Comparison of ENCODE assay signal across 13 cellular contexts in genomic region chr3:139355502-139355901, GRCh38. TPM values are rescaled to one million over a fixed set of nuclear protein-coding genes. Genes with fewer than 3 reads are reported as not detected.
DNase-seq lines count a peak whose midpoint lies in the region; ATAC-seq and TF ChIP-seq lines count a peak whose summit lies in the region.
"Had no signal": no experiment of that assay in that cellular context is flagged by ENCODE, and none has a peak within 500 bp of the region (broad histone marks: within the 10 kb centered on the region; RNA-seq: fewer than 3 reads in every experiment).

No MANE protein-coding gene starts in this region.

- H3K4me1 ChIP-seq in body of pancreas, result peaks cover 27% of the 10 kb centered on the region
- peaks cover 0 to 5% (median 0%) of the 10 kb centered on the region in 5 donors for H3K4me1 ChIP-seq in subcutaneous abdominal adipose tissue (ENCODE audit: control insufficient read depth in 5 of 5, insufficient read depth in 5 of 5, low read length in 5 of 5)
- H3K4me1 ChIP-seq in aorta (ENCODE audit: control insufficient read depth in 1 of 2, insufficient read depth in 2 of 2, low read length in 2 of 2), result no peaks in the 10 kb centered on the region

- ATAC-seq in body of pancreas, result no peak
- ATAC-seq in HG02884 (IDR thresholded peaks at IDR 0.05; ENCODE audit: unreplicated experiment), result no peak
- no peak for ATAC-seq in aorta (ENCODE audit: low FRiP score)
- ATAC-seq: activated CD8-positive, alpha-beta memory T cell treated with anti-CD3 and anti-CD28 coated beads, Interleukin-2, amount 10 ng/mL, durations not matched to agents 7 days and 5 days had no signal

- DNase-seq in NCI-H524 (lab: John Stamatoyannopoulos, UW), result peak; percentile 25 to 60
- no peak for DNase-seq in NCI-H524 treated with DMSO at 0.1 percent for 48 hours (lab: John Stamatoyannopoulos, UW)
- DNase-seq in body of pancreas, result peak in 3 of 4 donors; percentile 26 to 37 (median 32)
- DNase-seq in iris pigment epithelial cell (ENCODE audit: low read depth), result peak; percentile 41
- DNase-seq in aorta, result no peak
- DNase-seq in activated effector memory CD4-positive, alpha-beta T cell treated with Interleukin-2 at 50 U/mL for 16 hours, result no peak
- DNase-seq: 8988T; activated CD8-positive, alpha-beta memory T cell treated with anti-CD3 and anti-CD28 coated beads, Interleukin-2, amount 10 ng/mL, durations not matched to agents 7 days and 5 days; DMS79 treated with DMSO at 0.1 percent for 48 hours; kidney; NCI-H2171 had no signal

- H3K27me3 ChIP-seq in body of pancreas, result no peaks in the 10 kb centered on the region
- H3K27me3 ChIP-seq in subcutaneous abdominal adipose tissue (ENCODE audit: control insufficient read depth in 5 of 5, insufficient read depth in 4 of 5, low read length in 5 of 5), result no peaks in the 10 kb centered on the region
- no peaks in the 10 kb centered on the region for H3K27me3 ChIP-seq in aorta (ENCODE audit: control insufficient read depth in 1 of 2, insufficient read depth in 2 of 2, low read length in 1 of 2)

- no peak for TF ChIP-seq POLR2A in body of pancreas (IDR thresholded peaks at IDR 0.05)

- H3K9me3 ChIP-seq in body of pancreas (no peaks in the 10 kb centered on the region), subcutaneous abdominal adipose tissue (ENCODE audit: control insufficient read depth in 5 of 5, low read length in 5 of 5) (no peaks in the 10 kb centered on the region), aorta (ENCODE audit: control insufficient read depth, low read length) (no peaks in the 10 kb centered on the region)

- H3K4me3 ChIP-seq in body of pancreas, result no peak overlapping the region
- no peak overlapping the region for H3K4me3 ChIP-seq in subcutaneous abdominal adipose tissue (ENCODE audit: low read depth in 1 of 5, low read length in 5 of 5)
- H3K4me3 ChIP-seq in aorta (ENCODE audit: low read length in 2 of 2), result no peak overlapping the region

- H3K36me3 ChIP-seq in body of pancreas (replicated peaks in 1 of 2; ENCODE audit: insufficient read depth in 1 of 2, low read depth in 2 of 2) (peaks cover 5 to 36% of the 10 kb centered on the region in 2 donors), subcutaneous abdominal adipose tissue (ENCODE audit: control insufficient read depth in 5 of 5, insufficient read depth in 5 of 5, low read length in 5 of 5) (peaks cover 74 to 97% (median 89%) of the 10 kb centered on the region in 5 donors), aorta (ENCODE audit: control insufficient read depth in 1 of 2, insufficient read depth in 2 of 2, low read length in 1 of 2) (peaks cover 3 to 16% of the 10 kb centered on the region in 2 donors)

- H3K9ac ChIP-seq in subcutaneous abdominal adipose tissue (ENCODE audit: low read length in 5 of 5), result no peak overlapping the region

- intact Hi-C loops in body of pancreas (cut with DNase I), result no loop called here
- intact Hi-C loops in aorta (cut with DNase I), result no loop called here

- 28 to 43% methylated on average over 3 of the region's 3 CpGs for WGBS in body of pancreas, 2 donors
- 65 to 80% methylated on average over 3 of the region's 3 CpGs for WGBS in aorta, 2 donors

- no peak for TF ChIP-seq CTCF in body of pancreas (IDR thresholded peaks at IDR 0.05)

- H3K27ac ChIP-seq in body of pancreas (peak overlapping the region in 2 of 4 donors; percentile 15 to 42), subcutaneous abdominal adipose tissue (ENCODE audit: low read depth, low read length) (peak overlapping the region; percentile 69), aorta (ENCODE audit: low read depth in 1 of 2, low read length in 2 of 2) (no peak overlapping the region)

RNA-seq across cellular contexts. Expression of gene MRPS22, which starts 11.7 kb away (rescaled TPM):
- total RNA-seq in body of pancreas (10 to 100 TPM; 18.7 to 29.7 TPM), aorta (10 to 100 TPM; 25.4 to 31.0 TPM)
- polyA plus RNA-seq in aorta, result 10 to 100 TPM; 31.2 to 34.3 TPM

RNA-seq across cellular contexts. Expression of gene COPB2, which starts 33.9 kb away (rescaled TPM):
- total RNA-seq in body of pancreas (10 to 100 TPM; 65.6 to 73.2 TPM), aorta (100 to 1,000 TPM; 124 to 130 TPM)
- polyA plus RNA-seq in aorta, result 10 to 100 TPM; 44.5 to 51.7 TPM

Comparison
In these comparisons a context has a peak if more than half of its experiments do, and no peak if none do; other contexts are left out.
1. DNase-seq: peak in NCI-H524 (2 of 2), body of pancreas (3 of 4) and iris pigment epithelial cell (single experiment); none in NCI-H524 treated with DMSO at 0.1 percent for 48 hours (single experiment), aorta (0 of 2) and activated effector memory CD4-positive, alpha-beta T cell treated with Interleukin-2 at 50 U/mL for 16 hours (single experiment).